ENCODE assay signal across 15 cellular contexts in genomic region chr5:150647275-150648251, GRCh38. TPM values are rescaled to one million over a fixed set of nuclear protein-coding genes. Genes with fewer than 3 reads are reported as not detected.
DNase-seq lines count a peak whose midpoint lies in the region; ATAC-seq and TF ChIP-seq lines count a peak whose summit lies in the region.
"Had no signal": no experiment of that assay in that cellular context is flagged by ENCODE, and none has a peak within 500 bp of the region (broad histone marks: within the 10 kb centered on the region; RNA-seq: fewer than 3 reads in every experiment).

No MANE protein-coding gene starts in this region.

- intact Hi-C loops in body of pancreas (cut with DNase I): loop anchor here (5.0 kb wide), 1 partner anchor 70 kb away; no protein-coding TSS in a partner anchor
- intact Hi-C loops in left cardiac atrium (cut with DNase I): no loop called here

- H3K79me2 ChIP-seq in neural progenitor cell (ENCODE audit: low read depth): no peaks in the 10 kb centered on the region

- H3K27ac ChIP-seq in body of pancreas (peak overlapping the region in 3 of 4 donors; percentile 9 to 45 (median 21)), neural progenitor cell (no peak overlapping the region), tibial nerve (peak overlapping the region; percentile 17 to 87 (median 58))
- H3K27ac ChIP-seq: SJSA1 had no signal

- no peaks in the 10 kb centered on the region for H3K36me3 Mint-ChIP-seq in neural progenitor cell
- H3K36me3 Mint-ChIP-seq in effector memory CD8-positive, alpha-beta T cell (ENCODE audit: insufficient read depth): peaks cover 3% of the 10 kb centered on the region

- peaks cover 0 to 5% of the 10 kb centered on the region in 2 donors for H3K36me3 ChIP-seq in body of pancreas (replicated peaks in 1 of 2; ENCODE audit: insufficient read depth in 1 of 2, low read depth in 2 of 2)
- H3K36me3 ChIP-seq in neural progenitor cell: no peaks in the 10 kb centered on the region
- H3K36me3 ChIP-seq in tibial nerve: peaks cover 0 to 31% (median 9%) of the 10 kb centered on the region in 3 donors

- H3K27me3 ChIP-seq in body of pancreas: no peaks in the 10 kb centered on the region
- no peaks in the 10 kb centered on the region for H3K27me3 ChIP-seq in neural progenitor cell
- no peaks in the 10 kb centered on the region for H3K27me3 ChIP-seq in tibial nerve
- H3K27me3 ChIP-seq: SJSA1 had no signal

- ATAC-seq in body of pancreas (no peak), left cardiac atrium (peak; percentile 56 to 69), GM21619 (IDR thresholded peaks at IDR 0.05; ENCODE audit: unreplicated experiment) (no peak), GM19023 (IDR thresholded peaks at IDR 0.05; ENCODE audit: unreplicated experiment) (no peak)
- no peak for ATAC-seq in effector memory CD8-positive, alpha-beta T cell (replicated peaks)
- ATAC-seq: left colon had no signal

- H3K9me3 ChIP-seq in body of pancreas: no peaks in the 10 kb centered on the region
- H3K9me3 ChIP-seq in neural progenitor cell (ENCODE audit: low read depth): no peaks in the 10 kb centered on the region
- H3K9me3 ChIP-seq in tibial nerve: no peaks in the 10 kb centered on the region
- H3K9me3 ChIP-seq: SJSA1 had no signal

- TF ChIP-seq POLR2A in body of pancreas (IDR thresholded peaks at IDR 0.05) (no peak), tibial nerve (IDR thresholded peaks at IDR 0.05) (no peak)

- peak in 3 of 4 donors; percentile 47 to 61 (median 51) for DNase-seq in body of pancreas
- DNase-seq in left cardiac atrium: peak; percentile 88
- DNase-seq in neural progenitor cell (ENCODE audit: low spot score): peak; percentile 59
- DNase-seq in tibial nerve (ENCODE audit: low spot score in 2 of 2): peak in 1 of 2 donors; percentile 64
- no peak for DNase-seq in NCI-H748 treated with DMSO at 0.1 percent for 48 hours (lab: John Stamatoyannopoulos, UW)
- DNase-seq in effector memory CD8-positive, alpha-beta T cell: no peak
- DNase-seq: activated CD4-positive, alpha-beta T cell treated with anti-CD3 and anti-CD28 coated beads, Interleukin-2, amount 50 U/mL, for 48 hours; C1 segment of cervical spinal cord; DND-41; left colon; NK-92 treated with Interleukin-12 subunit alpha and Interleukin-12 subunit beta, amount 100 ng/mL, for 24 hours had no signal

- H3K4me1 ChIP-seq in body of pancreas (peaks cover 47% of the 10 kb centered on the region), neural progenitor cell (peaks cover 53% of the 10 kb centered on the region), tibial nerve (peaks cover 0 to 100% (median 62%) of the 10 kb centered on the region in 4 donors)

- H2AFZ ChIP-seq in neural progenitor cell (replicated peaks): peak overlapping the region; percentile 9

- peaks cover 56% of the 10 kb centered on the region for H3K4me1 Mint-ChIP-seq in neural progenitor cell
- no peaks in the 10 kb centered on the region for H3K4me1 Mint-ChIP-seq in effector memory CD8-positive, alpha-beta T cell (ENCODE audit: low read depth in 2 of 2)

- no peak for TF ChIP-seq EP300 in tibial nerve (IDR thresholded peaks at IDR 0.05)

- no peaks in the 10 kb centered on the region for H4K20me1 ChIP-seq in neural progenitor cell (ENCODE audit: low read depth)

- H3K9ac ChIP-seq in neural progenitor cell: no peak overlapping the region

- peaks cover 34% of the 10 kb centered on the region for H3F3A ChIP-seq in neural progenitor cell (ENCODE audit: low read depth)

- peak overlapping the region; percentile 30 for H3K4me3 Mint-ChIP-seq in neural progenitor cell
- no peak overlapping the region for H3K4me3 Mint-ChIP-seq in effector memory CD8-positive, alpha-beta T cell

- H3K27me3 Mint-ChIP-seq in neural progenitor cell (ENCODE audit: insufficient read depth, low read depth): peaks cover 13% of the 10 kb centered on the region
- H3K27me3 Mint-ChIP-seq in effector memory CD8-positive, alpha-beta T cell: peaks cover 19 to 30% of the 10 kb centered on the region in 2 donors

- H3K4me3 ChIP-seq in body of pancreas: no peak overlapping the region
- no peak overlapping the region for H3K4me3 ChIP-seq in neural progenitor cell
- H3K4me3 ChIP-seq in tibial nerve: no peak overlapping the region
- H3K4me3 ChIP-seq: SJSA1 had no signal

- no peaks in the 10 kb centered on the region for H3K9me3 Mint-ChIP-seq in neural progenitor cell
- no peaks in the 10 kb centered on the region for H3K9me3 Mint-ChIP-seq in effector memory CD8-positive, alpha-beta T cell

- peak overlapping the region; percentile 76 for H3K27ac Mint-ChIP-seq in neural progenitor cell
- H3K27ac Mint-ChIP-seq in effector memory CD8-positive, alpha-beta T cell: peak overlapping the region in 1 of 2 donors; percentile 38

- H3K4me2 ChIP-seq in neural progenitor cell: peak overlapping the region; percentile 2

- no peak for TF ChIP-seq CTCF in body of pancreas (IDR thresholded peaks at IDR 0.05)
- no peak for TF ChIP-seq CTCF in neural progenitor cell (IDR thresholded peaks at IDR 0.05)
- no peak for TF ChIP-seq CTCF in tibial nerve (IDR thresholded peaks at IDR 0.05)

- WGBS in body of pancreas, 2 donors: 77% methylated on average over 16 to 25 of the region's 25 CpGs
- 23 to 52% methylated on average over 18 to 25 of the region's 25 CpGs for WGBS in tibial nerve, 2 donors

RNA-seq across cellular contexts. Expression of gene SYNPO, which starts 7.1 kb away (rescaled TPM):
- 10 to 100 TPM; 18.4 to 40.9 TPM for total RNA-seq in body of pancreas
- 100 to 1,000 TPM; 503 to 769 TPM for total RNA-seq in left cardiac atrium
- 0.41 and 1.3 TPM in 2 replicates for total RNA-seq in neural progenitor cell (ENCODE audit: low replicate concordance)
- 10 to 100 TPM; 58.4 to 71.5 (median 63.5) TPM for total RNA-seq in tibial nerve

RNA-seq across cellular contexts. Expression of gene MYOZ3, which starts 13.5 kb away (rescaled TPM):
- total RNA-seq in body of pancreas (under 1 TPM in 1 of 2 donors, not detected in 1; 0.26 TPM), left cardiac atrium (1 to 10 TPM; 2.9 to 3.0 TPM), neural progenitor cell (ENCODE audit: low replicate concordance) (0.43 and 0.90 TPM in 2 replicates), tibial nerve (1 to 10 TPM in 3 of 4 donors, under 1 TPM in 1; 0.30 to 9.0 (median 4.6) TPM)
- total RNA-seq: HT1080 had no signal

RNA-seq across cellular contexts. Expression of gene RBM22, which starts 53.3 kb away (rescaled TPM):
- total RNA-seq in body of pancreas: 10 to 100 TPM; 22.8 to 28.7 TPM
- 10 to 100 TPM; 27.2 to 28.2 TPM for total RNA-seq in left cardiac atrium
- 46.1 and 52.4 TPM in 2 replicates for total RNA-seq in neural progenitor cell (ENCODE audit: low replicate concordance)
- total RNA-seq in tibial nerve: 10 to 100 TPM; 24.7 to 41.6 (median 33.2) TPM

Comparison
In these comparisons a context has a peak if more than half of its experiments do, and no peak if none do; other contexts are left out.
1. ATAC-seq: peak in left cardiac atrium (2 of 2); none in body of pancreas (single experiment), GM21619 (single experiment), GM19023 (single experiment) and effector memory CD8-positive, alpha-beta T cell (single experiment).
2. DNase-seq: peak in body of pancreas (3 of 4), left cardiac atrium (single experiment) and neural progenitor cell (single experiment); none in NCI-H748 treated with DMSO at 0.1 percent for 48 hours (single experiment) and effector memory CD8-positive, alpha-beta T cell (0 of 3).